ENCODE assay signal across 8 cellular contexts in genomic region chr1:116514708-116515525, GRCh38. TPM values are rescaled to one million over a fixed set of nuclear protein-coding genes. Genes with fewer than 3 reads are reported as not detected.
DNase-seq lines count a peak whose midpoint lies in the region; ATAC-seq and TF ChIP-seq lines count a peak whose summit lies in the region.

No MANE protein-coding gene starts in this region.

- peak overlapping the region; percentile 89 for H3K27ac Mint-ChIP-seq in activated CD8-positive, alpha-beta T cell treated with anti-CD3 and anti-CD28 coated beads, Interleukin-2, amount 10 ng/mL, durations not matched to agents 7 days and 5 days
- H3K27ac Mint-ChIP-seq in endodermal cell = no peak overlapping the region

- TF ChIP-seq CTCF in HL-60 (IDR thresholded peaks at IDR 0.05; ENCODE audit: insufficient read depth, low read length) (no peak), left ventricle myocardium inferior (IDR thresholded peaks at IDR 0.05; ENCODE audit: borderline replicate concordance) (no peak), vagina (IDR thresholded peaks at IDR 0.05) (no peak), endodermal cell (conservative IDR thresholded peaks at IDR 0.05) (no peak)

- peak; percentile 60 for ATAC-seq in GM21360 (IDR thresholded peaks at IDR 0.05; ENCODE audit: unreplicated experiment)
- peak; percentile 84 for ATAC-seq in activated CD8-positive, alpha-beta T cell treated with anti-CD3 and anti-CD28 coated beads, Interleukin-2, amount 10 ng/mL, durations not matched to agents 7 days and 5 days

- no peak overlapping the region for H3K9ac ChIP-seq in endodermal cell (ENCODE audit: extremely low read depth, low read length, poor library complexity, severe bottlenecking)

- H3K9me3 ChIP-seq in left ventricle myocardium inferior (replicated peaks) = no peaks in the 10 kb centered on the region
- H3K9me3 ChIP-seq in vagina = no peaks in the 10 kb centered on the region
- peaks cover 9% of the 10 kb centered on the region for H3K9me3 ChIP-seq in endodermal cell (ENCODE audit: control insufficient read depth, low read length)

- DNase-seq in DMS79 (lab: John Stamatoyannopoulos, UW) (peak; percentile 36), HL-60 (ENCODE audit: low read depth in 1 of 2, low spot score in 1 of 2) (peak; percentile 88 to 99), left ventricle myocardium inferior (no peak), vagina (ENCODE audit: extremely low spot score in 2 of 2) (no peak), endodermal cell (no peak), Ammon's horn (ENCODE audit: low spot score) (no peak)
- DNase-seq in activated CD8-positive, alpha-beta T cell treated with anti-CD3 and anti-CD28 coated beads, Interleukin-2, amount 10 ng/mL, durations not matched to agents 7 days and 5 days = peak; percentile 76

- H3K27me3 Mint-ChIP-seq in activated CD8-positive, alpha-beta T cell treated with anti-CD3 and anti-CD28 coated beads, Interleukin-2, amount 10 ng/mL, durations not matched to agents 7 days and 5 days (ENCODE audit: low read depth) = no peaks in the 10 kb centered on the region
- H3K27me3 Mint-ChIP-seq in endodermal cell (ENCODE audit: insufficient read depth) = no peaks in the 10 kb centered on the region

- CTCF ChIA-PET in activated CD8-positive, alpha-beta T cell treated with anti-CD3 and anti-CD28 coated beads, Interleukin-2, amount 10 ng/mL, durations not matched to agents 7 days and 5 days (lab: Charles Lee) = interaction anchor here (0.6 to 6.1 kb wide), 12 partner anchors 9 to 539 kb away, joined by 3 to 61 read pairs (median 4); no protein-coding TSS in a partner anchor

- H3K36me3 ChIP-seq in left ventricle myocardium inferior (peaks cover 8% of the 10 kb centered on the region), vagina (no peaks in the 10 kb centered on the region), endodermal cell (ENCODE audit: control insufficient read depth, insufficient read depth, low read length) (no peaks in the 10 kb centered on the region)

- H3K4me3 ChIP-seq in HL-60 (replicated peaks; ENCODE audit: insufficient read depth, low read length) (no peak overlapping the region), left ventricle myocardium inferior (no peak overlapping the region), vagina (no peak overlapping the region), endodermal cell (ENCODE audit: low read length) (no peak overlapping the region)

- peak overlapping the region; percentile 57 for H3K4me3 Mint-ChIP-seq in activated CD8-positive, alpha-beta T cell treated with anti-CD3 and anti-CD28 coated beads, Interleukin-2, amount 10 ng/mL, durations not matched to agents 7 days and 5 days
- no peak overlapping the region for H3K4me3 Mint-ChIP-seq in endodermal cell

- no peaks in the 10 kb centered on the region for H3K27me3 ChIP-seq in HL-60 (ENCODE audit: insufficient read depth, poor library complexity, severe bottlenecking)
- no peaks in the 10 kb centered on the region for H3K27me3 ChIP-seq in left ventricle myocardium inferior (ENCODE audit: low read depth)
- no peaks in the 10 kb centered on the region for H3K27me3 ChIP-seq in vagina
- H3K27me3 ChIP-seq in endodermal cell (ENCODE audit: control insufficient read depth, insufficient read depth, low read length, poor library complexity, severe bottlenecking) = no peaks in the 10 kb centered on the region

- WGBS in endodermal cell (ENCODE audit: insufficient coverage in 1 of 2, insufficient read length in 1 of 2), 2 experiments = 88 to 94% methylated on average over 8 of the region's 8 CpGs

- peaks cover 17% of the 10 kb centered on the region for H3K4me1 ChIP-seq in left ventricle myocardium inferior
- H3K4me1 ChIP-seq in vagina = no peaks in the 10 kb centered on the region
- H3K4me1 ChIP-seq in endodermal cell (ENCODE audit: control insufficient read depth, insufficient read depth, low read length) = no peaks in the 10 kb centered on the region

- no peak for TF ChIP-seq POLR2A in vagina (IDR thresholded peaks at IDR 0.05)

- H3K9me3 Mint-ChIP-seq in activated CD8-positive, alpha-beta T cell treated with anti-CD3 and anti-CD28 coated beads, Interleukin-2, amount 10 ng/mL, durations not matched to agents 7 days and 5 days (ENCODE audit: insufficient read depth) = no peaks in the 10 kb centered on the region
- H3K9me3 Mint-ChIP-seq in endodermal cell = peaks cover 11% of the 10 kb centered on the region

- peaks cover 78% of the 10 kb centered on the region for H3K4me1 Mint-ChIP-seq in activated CD8-positive, alpha-beta T cell treated with anti-CD3 and anti-CD28 coated beads, Interleukin-2, amount 10 ng/mL, durations not matched to agents 7 days and 5 days (ENCODE audit: low read depth)
- H3K4me1 Mint-ChIP-seq in endodermal cell = no peaks in the 10 kb centered on the region

- intact Hi-C loops in left ventricle myocardium inferior (cut with micrococcal nuclease) (no loop called here), vagina (cut with DNase I) (no loop called here)

- POLR2A ChIA-PET in activated CD8-positive, alpha-beta T cell treated with anti-CD3 and anti-CD28 coated beads, Interleukin-2, amount 10 ng/mL, durations not matched to agents 7 days and 5 days (lab: Charles Lee) = interaction anchor here (0.9 to 3.5 kb wide), 9 partner anchors 8 to 545 kb away, joined by 3 to 23 read pairs (median 3); partner anchors contain the start of gene TTF2

- peak overlapping the region; percentile 87 for H3K27ac ChIP-seq in HL-60 (replicated peaks)
- H3K27ac ChIP-seq in left ventricle myocardium inferior (replicated peaks) = peak overlapping the region; percentile 82
- peak overlapping the region; percentile 55 for H3K27ac ChIP-seq in vagina
- no peak overlapping the region for H3K27ac ChIP-seq in endodermal cell (ENCODE audit: low read depth, low read length)

- H3K36me3 Mint-ChIP-seq in activated CD8-positive, alpha-beta T cell treated with anti-CD3 and anti-CD28 coated beads, Interleukin-2, amount 10 ng/mL, durations not matched to agents 7 days and 5 days (ENCODE audit: low read depth) = peaks cover 55% of the 10 kb centered on the region
- peaks cover 2% of the 10 kb centered on the region for H3K36me3 Mint-ChIP-seq in endodermal cell (ENCODE audit: low read depth)

RNA-seq across cellular contexts. Expression of gene CD58, which starts 55.9 kb away (rescaled TPM):
- total RNA-seq in activated CD8-positive, alpha-beta T cell treated with anti-CD3 and anti-CD28 coated beads, Interleukin-2, amount 10 ng/mL, durations not matched to agents 7 days and 5 days = 10 to 100 TPM; 23.9 to 24.7 TPM
- total RNA-seq in left ventricle myocardium inferior (32.2 TPM), vagina (54.5 TPM), endodermal cell (1 to 10 TPM; 4.6 to 5.9 TPM)
- polyA plus RNA-seq in endodermal cell (2013, experiment 1 of 2) = 13.5 TPM
- polyA plus RNA-seq in endodermal cell (2013, experiment 2 of 2) = 15.1 TPM

Comparison
In these comparisons a context has a peak if more than half of its experiments do, and no peak if none do; other contexts are left out.
1. DNase-seq: peak in DMS79 (single experiment), HL-60 (2 of 2) and activated CD8-positive, alpha-beta T cell treated with anti-CD3 and anti-CD28 coated beads, Interleukin-2, amount 10 ng/mL, durations not matched to agents 7 days and 5 days (single experiment); none in left ventricle myocardium inferior (single experiment), vagina (0 of 2), endodermal cell (single experiment) and Ammon's horn (single experiment).